Comparison of ENCODE assay signal across 1 cellular context in the genomic region with DNA sequence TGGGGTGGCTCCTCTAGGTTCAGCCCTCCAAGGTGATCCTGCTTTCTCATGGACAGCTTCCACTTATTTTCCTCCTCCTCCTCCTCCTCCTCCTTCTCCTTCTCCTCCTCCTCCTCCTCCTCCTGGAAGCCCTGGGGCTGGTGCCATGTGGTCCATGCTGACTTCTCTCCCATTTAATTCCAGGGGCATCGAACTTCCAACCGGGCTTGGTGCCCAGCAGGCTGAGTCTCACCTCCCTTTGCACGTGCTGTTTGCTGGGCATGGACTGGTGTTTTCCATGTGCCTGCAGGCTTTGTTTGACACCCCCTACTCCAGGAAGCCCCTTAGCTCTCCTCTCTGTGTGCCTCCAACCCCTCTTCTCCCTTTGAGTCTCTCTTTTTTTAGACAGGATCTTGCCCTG.
TF ChIP-seq lines count a peak whose summit lies in the region.

No MANE protein-coding gene starts in this region.

TF ChIP-seq in WTC11, 78 proteins besides CTCF, POLR2A, EP300 and RAD21 (continued from another document):
- TF ChIP-seq, protein P1, sequence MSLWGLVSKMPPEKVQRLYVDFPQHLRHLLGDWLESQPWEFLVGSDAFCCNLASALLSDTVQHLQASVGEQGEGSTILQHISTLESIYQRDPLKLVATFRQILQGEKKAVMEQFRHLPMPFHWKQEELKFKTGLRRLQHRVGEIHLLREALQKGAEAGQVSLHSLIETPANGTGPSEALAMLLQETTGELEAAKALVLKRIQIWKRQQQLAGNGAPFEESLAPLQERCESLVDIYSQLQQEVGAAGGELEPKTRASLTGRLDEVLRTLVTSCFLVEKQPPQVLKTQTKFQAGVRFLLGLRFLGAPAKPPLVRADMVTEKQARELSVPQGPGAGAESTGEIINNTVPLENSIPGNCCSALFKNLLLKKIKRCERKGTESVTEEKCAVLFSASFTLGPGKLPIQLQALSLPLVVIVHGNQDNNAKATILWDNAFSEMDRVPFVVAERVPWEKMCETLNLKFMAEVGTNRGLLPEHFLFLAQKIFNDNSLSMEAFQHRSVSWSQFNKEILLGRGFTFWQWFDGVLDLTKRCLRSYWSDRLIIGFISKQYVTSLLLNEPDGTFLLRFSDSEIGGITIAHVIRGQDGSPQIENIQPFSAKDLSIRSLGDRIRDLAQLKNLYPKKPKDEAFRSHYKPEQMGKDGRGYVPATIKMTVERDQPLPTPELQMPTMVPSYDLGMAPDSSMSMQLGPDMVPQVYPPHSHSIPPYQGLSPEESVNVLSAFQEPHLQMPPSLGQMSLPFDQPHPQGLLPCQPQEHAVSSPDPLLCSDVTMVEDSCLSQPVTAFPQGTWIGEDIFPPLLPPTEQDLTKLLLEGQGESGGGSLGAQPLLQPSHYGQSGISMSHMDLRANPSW (CRISPR knock-in tag; conservative IDR thresholded peaks at IDR 0.05; ENCODE audit: low read depth), result no peak
- TF ChIP-seq ZNF416 (CRISPR knock-in tag; IDR thresholded peaks at IDR 0.05) (no peak), GABPB1 (CRISPR knock-in tag; IDR thresholded peaks at IDR 0.05) (no peak), ZNF263 (CRISPR knock-in tag; IDR thresholded peaks at IDR 0.05; ENCODE audit: low read depth) (no peak; the same call in 1 of the 2 replicates), ATF1 (CRISPR knock-in tag; IDR thresholded peaks at IDR 0.05) (no peak), HMGXB4 (CRISPR knock-in tag; IDR thresholded peaks at IDR 0.05) (no peak), CREM (CRISPR knock-in tag; IDR thresholded peaks at IDR 0.05) (no peak), ZNF396 (CRISPR knock-in tag; IDR thresholded peaks at IDR 0.05; ENCODE audit: borderline replicate concordance) (no peak), CDX4 (CRISPR knock-in tag; IDR thresholded peaks at IDR 0.05; ENCODE audit: borderline replicate concordance) (no peak)
